In genomic region chr7:116671681-116672595, GRCh38 we compare ENCODE assay signal across 1 cellular context.
TF ChIP-seq lines count a peak whose summit lies in the region.

TSS of gene MET (plus strand) at chr7:116672196. CDS start at chr7:116699085, 26,889 bp downstream.

TF ChIP-seq in HEK293, 187 proteins besides CTCF, POLR2A, EP300 and RAD21 (continued from another document):
- TF ChIP-seq, protein P1, sequence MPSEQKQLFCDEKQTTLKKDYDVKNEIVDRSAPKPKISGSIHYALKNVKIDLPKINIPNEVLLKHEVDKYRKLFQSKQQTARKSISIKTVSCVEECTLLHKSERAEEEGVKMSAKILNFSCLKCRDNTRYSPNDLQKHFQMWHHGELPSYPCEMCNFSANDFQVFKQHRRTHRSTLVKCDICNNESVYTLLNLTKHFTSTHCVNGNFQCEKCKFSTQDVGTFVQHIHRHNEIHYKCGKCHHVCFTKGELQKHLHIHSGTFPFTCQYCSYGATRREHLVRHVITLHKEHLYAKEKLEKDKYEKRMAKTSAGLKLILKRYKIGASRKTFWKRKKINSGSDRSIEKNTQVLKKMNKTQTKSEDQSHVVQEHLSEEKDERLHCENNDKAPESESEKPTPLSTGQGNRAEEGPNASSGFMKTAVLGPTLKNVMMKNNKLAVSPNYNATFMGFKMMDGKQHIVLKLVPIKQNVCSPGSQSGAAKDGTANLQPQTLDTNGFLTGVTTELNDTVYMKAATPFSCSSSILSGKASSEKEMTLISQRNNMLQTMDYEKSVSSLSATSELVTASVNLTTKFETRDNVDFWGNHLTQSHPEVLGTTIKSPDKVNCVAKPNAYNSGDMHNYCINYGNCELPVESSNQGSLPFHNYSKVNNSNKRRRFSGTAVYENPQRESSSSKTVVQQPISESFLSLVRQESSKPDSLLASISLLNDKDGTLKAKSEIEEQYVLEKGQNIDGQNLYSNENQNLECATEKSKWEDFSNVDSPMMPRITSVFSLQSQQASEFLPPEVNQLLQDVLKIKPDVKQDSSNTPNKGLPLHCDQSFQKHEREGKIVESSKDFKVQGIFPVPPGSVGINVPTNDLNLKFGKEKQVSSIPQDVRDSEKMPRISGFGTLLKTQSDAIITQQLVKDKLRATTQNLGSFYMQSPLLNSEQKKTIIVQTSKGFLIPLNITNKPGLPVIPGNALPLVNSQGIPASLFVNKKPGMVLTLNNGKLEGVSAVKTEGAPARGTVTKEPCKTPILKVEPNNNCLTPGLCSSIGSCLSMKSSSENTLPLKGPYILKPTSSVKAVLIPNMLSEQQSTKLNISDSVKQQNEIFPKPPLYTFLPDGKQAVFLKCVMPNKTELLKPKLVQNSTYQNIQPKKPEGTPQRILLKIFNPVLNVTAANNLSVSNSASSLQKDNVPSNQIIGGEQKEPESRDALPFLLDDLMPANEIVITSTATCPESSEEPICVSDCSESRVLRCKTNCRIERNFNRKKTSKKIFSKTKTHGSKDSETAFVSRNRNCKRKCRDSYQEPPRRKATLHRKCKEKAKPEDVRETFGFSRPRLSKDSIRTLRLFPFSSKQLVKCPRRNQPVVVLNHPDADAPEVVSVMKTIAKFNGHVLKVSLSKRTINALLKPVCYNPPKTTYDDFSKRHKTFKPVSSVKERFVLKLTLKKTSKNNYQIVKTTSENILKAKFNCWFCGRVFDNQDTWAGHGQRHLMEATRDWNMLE (tag by site-specific recombination; conservative IDR thresholded peaks at IDR 0.05; ENCODE audit: low read depth): no peak
- TF ChIP-seq ZNF433 (tag by site-specific recombination; IDR thresholded peaks at IDR 0.05; ENCODE audit: low read depth) (no peak), ZNF37A (tag by site-specific recombination; IDR thresholded peaks at IDR 0.05) (no peak), ZNF629 (tag by site-specific recombination; IDR thresholded peaks at IDR 0.05) (peak; percentile 59), ZNF768 (tag by site-specific recombination; IDR thresholded peaks at IDR 0.05) (no peak), ZFP3 (tag by site-specific recombination; IDR thresholded peaks at IDR 0.05; ENCODE audit: low read depth) (no peak), ZFP69B (tag by site-specific recombination; IDR thresholded peaks at IDR 0.05) (peak; percentile 49; the same call in 1 of the 2 replicates), ZNF266 (tag by site-specific recombination; IDR thresholded peaks at IDR 0.05; ENCODE audit: low read depth) (no peak), ZBTB48 (tag by site-specific recombination; IDR thresholded peaks at IDR 0.05) (peak; percentile 16; the same call in 1 of the 2 replicates), PRDM1 (tag by site-specific recombination; IDR thresholded peaks at IDR 0.05) (peak; percentile 93), ZNF843 (tag by site-specific recombination; IDR thresholded peaks at IDR 0.05) (peak; percentile 64), ZNF114 (tag by site-specific recombination; IDR thresholded peaks at IDR 0.05) (no peak), SP2 (tag by site-specific recombination; IDR thresholded peaks at IDR 0.05) (peak; percentile 68), ZNF785 (tag by site-specific recombination; IDR thresholded peaks at IDR 0.05) (no peak), ZNF292 (tag by site-specific recombination; IDR thresholded peaks at IDR 0.05; ENCODE audit: borderline replicate concordance, low read depth) (no peak), ZFP41 (tag by site-specific recombination; IDR thresholded peaks at IDR 0.05; ENCODE audit: borderline replicate concordance) (no peak), ZNF600 (tag by site-specific recombination; IDR thresholded peaks at IDR 0.05) (0 out of 2 replicates have a peak, but pooled peaks have one; percentile 36), ZNF121 (tag by site-specific recombination; IDR thresholded peaks at IDR 0.05) (no peak), ZSCAN18 (tag by site-specific recombination; IDR thresholded peaks at IDR 0.05) (no peak), ZBTB21 (tag by site-specific recombination; IDR thresholded peaks at IDR 0.05) (no peak), ZNF610 (tag by site-specific recombination; IDR thresholded peaks at IDR 0.05; ENCODE audit: borderline replicate concordance) (no peak; the same call in 1 of the 2 replicates), ZNF174 (tag by site-specific recombination; IDR thresholded peaks at IDR 0.05) (no peak), ZNF140 (tag by site-specific recombination; IDR thresholded peaks at IDR 0.05) (no peak), GLI4 (tag by site-specific recombination; IDR thresholded peaks at IDR 0.05) (no peak), SP3 (tag by site-specific recombination; IDR thresholded peaks at IDR 0.05) (peak; percentile 88), ZNF157 (tag by site-specific recombination; IDR thresholded peaks at IDR 0.05) (no peak), ZNF132 (tag by site-specific recombination; IDR thresholded peaks at IDR 0.05; ENCODE audit: borderline replicate concordance) (no peak), PRDM4 (tag by site-specific recombination; IDR thresholded peaks at IDR 0.05) (peak; percentile 45; the same call in 1 of the 2 replicates), GLIS2 (tag by site-specific recombination; IDR thresholded peaks at IDR 0.05) (peak; percentile 86), ZNF660 (tag by site-specific recombination; IDR thresholded peaks at IDR 0.05) (no peak; the same call in 1 of the 2 replicates), ZNF514 (tag by site-specific recombination; IDR thresholded peaks at IDR 0.05) (no peak), ZNF391 (tag by site-specific recombination; IDR thresholded peaks at IDR 0.05; ENCODE audit: borderline replicate concordance, low read depth) (peak; percentile 64; the same call in 1 of the 2 replicates), ZSCAN16 (tag by site-specific recombination; IDR thresholded peaks at IDR 0.05) (no peak), ZBTB17 (tag by site-specific recombination; IDR thresholded peaks at IDR 0.05) (peak; percentile 84), ZNF155 (tag by site-specific recombination; IDR thresholded peaks at IDR 0.05) (no peak), ZNF19 (tag by site-specific recombination; IDR thresholded peaks at IDR 0.05; ENCODE audit: low read depth) (no peak), OVOL3 (tag by site-specific recombination; IDR thresholded peaks at IDR 0.05) (no peak), ZNF549 (tag by site-specific recombination; IDR thresholded peaks at IDR 0.05) (peak; percentile 61; the same call in 1 of the 2 replicates), ZXDB (tag by site-specific recombination; IDR thresholded peaks at IDR 0.05) (peak; percentile 72), ZNF404 (tag by site-specific recombination; IDR thresholded peaks at IDR 0.05) (no peak), HOXC10 (CRISPR knock-in tag; IDR thresholded peaks at IDR 0.05) (0 out of 2 replicates have a peak, but pooled peaks have one; percentile 21), ZNF48 (tag by site-specific recombination; IDR thresholded peaks at IDR 0.05) (no peak), ZNF138 (tag by site-specific recombination; IDR thresholded peaks at IDR 0.05; ENCODE audit: borderline replicate concordance) (no peak)
- TF ChIP-seq, protein P2, sequence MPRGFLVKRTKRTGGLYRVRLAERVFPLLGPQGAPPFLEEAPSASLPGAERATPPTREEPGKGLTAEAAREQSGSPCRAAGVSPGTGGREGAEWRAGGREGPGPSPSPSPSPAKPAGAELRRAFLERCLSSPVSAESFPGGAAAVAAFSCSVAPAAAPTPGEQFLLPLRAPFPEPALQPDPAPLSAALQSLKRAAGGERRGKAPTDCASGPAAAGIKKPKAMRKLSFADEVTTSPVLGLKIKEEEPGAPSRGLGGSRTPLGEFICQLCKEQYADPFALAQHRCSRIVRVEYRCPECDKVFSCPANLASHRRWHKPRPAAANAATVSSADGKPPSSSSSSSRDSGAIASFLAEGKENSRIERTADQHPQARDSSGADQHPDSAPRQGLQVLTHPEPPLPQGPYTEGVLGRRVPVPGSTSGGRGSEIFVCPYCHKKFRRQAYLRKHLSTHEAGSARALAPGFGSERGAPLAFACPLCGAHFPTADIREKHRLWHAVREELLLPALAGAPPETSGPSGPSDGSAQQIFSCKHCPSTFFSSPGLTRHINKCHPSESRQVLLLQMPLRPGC (tag by site-specific recombination; IDR thresholded peaks at IDR 0.05): peak; percentile 35; the same call in 1 of the 2 replicates
- TF ChIP-seq, protein P3, sequence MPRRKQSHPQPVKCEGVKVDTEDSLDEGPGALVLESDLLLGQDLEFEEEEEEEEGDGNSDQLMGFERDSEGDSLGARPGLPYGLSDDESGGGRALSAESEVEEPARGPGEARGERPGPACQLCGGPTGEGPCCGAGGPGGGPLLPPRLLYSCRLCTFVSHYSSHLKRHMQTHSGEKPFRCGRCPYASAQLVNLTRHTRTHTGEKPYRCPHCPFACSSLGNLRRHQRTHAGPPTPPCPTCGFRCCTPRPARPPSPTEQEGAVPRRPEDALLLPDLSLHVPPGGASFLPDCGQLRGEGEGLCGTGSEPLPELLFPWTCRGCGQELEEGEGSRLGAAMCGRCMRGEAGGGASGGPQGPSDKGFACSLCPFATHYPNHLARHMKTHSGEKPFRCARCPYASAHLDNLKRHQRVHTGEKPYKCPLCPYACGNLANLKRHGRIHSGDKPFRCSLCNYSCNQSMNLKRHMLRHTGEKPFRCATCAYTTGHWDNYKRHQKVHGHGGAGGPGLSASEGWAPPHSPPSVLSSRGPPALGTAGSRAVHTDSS (tag by site-specific recombination; IDR thresholded peaks at IDR 0.05): no peak
- TF ChIP-seq, protein P4, sequence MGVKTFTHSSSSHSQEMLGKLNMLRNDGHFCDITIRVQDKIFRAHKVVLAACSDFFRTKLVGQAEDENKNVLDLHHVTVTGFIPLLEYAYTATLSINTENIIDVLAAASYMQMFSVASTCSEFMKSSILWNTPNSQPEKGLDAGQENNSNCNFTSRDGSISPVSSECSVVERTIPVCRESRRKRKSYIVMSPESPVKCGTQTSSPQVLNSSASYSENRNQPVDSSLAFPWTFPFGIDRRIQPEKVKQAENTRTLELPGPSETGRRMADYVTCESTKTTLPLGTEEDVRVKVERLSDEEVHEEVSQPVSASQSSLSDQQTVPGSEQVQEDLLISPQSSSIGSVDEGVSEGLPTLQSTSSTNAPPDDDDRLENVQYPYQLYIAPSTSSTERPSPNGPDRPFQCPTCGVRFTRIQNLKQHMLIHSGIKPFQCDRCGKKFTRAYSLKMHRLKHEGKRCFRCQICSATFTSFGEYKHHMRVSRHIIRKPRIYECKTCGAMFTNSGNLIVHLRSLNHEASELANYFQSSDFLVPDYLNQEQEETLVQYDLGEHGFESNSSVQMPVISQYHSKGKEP (tag by site-specific recombination; IDR thresholded peaks at IDR 0.05): no peak
- TF ChIP-seq, protein P5, sequence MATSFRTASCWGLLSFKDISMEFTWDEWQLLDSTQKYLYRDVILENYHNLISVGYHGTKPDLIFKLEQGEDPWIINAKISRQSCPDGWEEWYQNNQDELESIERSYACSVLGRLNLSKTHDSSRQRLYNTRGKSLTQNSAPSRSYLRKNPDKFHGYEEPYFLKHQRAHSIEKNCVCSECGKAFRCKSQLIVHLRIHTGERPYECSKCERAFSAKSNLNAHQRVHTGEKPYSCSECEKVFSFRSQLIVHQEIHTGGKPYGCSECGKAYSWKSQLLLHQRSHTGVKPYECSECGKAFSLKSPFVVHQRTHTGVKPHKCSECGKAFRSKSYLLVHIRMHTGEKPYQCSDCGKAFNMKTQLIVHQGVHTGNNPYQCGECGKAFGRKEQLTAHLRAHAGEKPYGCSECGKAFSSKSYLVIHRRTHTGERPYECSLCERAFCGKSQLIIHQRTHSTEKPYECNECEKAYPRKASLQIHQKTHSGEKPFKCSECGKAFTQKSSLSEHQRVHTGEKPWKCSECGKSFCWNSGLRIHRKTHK (tag by site-specific recombination; IDR thresholded peaks at IDR 0.05): no peak
- TF ChIP-seq, protein P6, sequence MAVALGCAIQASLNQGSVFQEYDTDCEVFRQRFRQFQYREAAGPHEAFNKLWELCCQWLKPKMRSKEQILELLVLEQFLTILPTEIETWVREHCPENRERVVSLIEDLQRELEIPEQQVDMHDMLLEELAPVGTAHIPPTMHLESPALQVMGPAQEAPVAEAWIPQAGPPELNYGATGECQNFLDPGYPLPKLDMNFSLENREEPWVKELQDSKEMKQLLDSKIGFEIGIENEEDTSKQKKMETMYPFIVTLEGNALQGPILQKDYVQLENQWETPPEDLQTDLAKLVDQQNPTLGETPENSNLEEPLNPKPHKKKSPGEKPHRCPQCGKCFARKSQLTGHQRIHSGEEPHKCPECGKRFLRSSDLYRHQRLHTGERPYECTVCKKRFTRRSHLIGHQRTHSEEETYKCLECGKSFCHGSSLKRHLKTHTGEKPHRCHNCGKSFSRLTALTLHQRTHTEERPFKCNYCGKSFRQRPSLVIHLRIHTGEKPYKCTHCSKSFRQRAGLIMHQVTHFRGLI (tag by site-specific recombination; IDR thresholded peaks at IDR 0.05): no peak
